Comparison of ENCODE assay signal across 1 cellular context in genomic region chr22:29270475-29271271, GRCh38.
TF ChIP-seq lines count a peak whose summit lies in the region.

No MANE protein-coding gene starts in this region.

TF ChIP-seq in HepG2, 621 proteins besides CTCF, POLR2A, EP300 and RAD21 (continued from another document and continues in another):
- TF ChIP-seq ZNF318 (CRISPR knock-in tag; IDR thresholded peaks at IDR 0.05): no peak
- no peak for TF ChIP-seq SMARCE1 (IDR thresholded peaks at IDR 0.05; ENCODE audit: borderline replicate concordance)
- no peak for TF ChIP-seq CBX1 (IDR thresholded peaks at IDR 0.05; ENCODE audit: low read depth)
- TF ChIP-seq ZNF547 (CRISPR knock-in tag; IDR thresholded peaks at IDR 0.05): no peak
- TF ChIP-seq ZNF567 (CRISPR knock-in tag; IDR thresholded peaks at IDR 0.05; ENCODE audit: borderline replicate concordance): no peak
- no peak for TF ChIP-seq ZNF878 (CRISPR knock-in tag; IDR thresholded peaks at IDR 0.05)
- TF ChIP-seq PAF1 (CRISPR knock-in tag; IDR thresholded peaks at IDR 0.05): 0 out of 2 replicates have a peak, but pooled peaks have one; percentile 16
- TF ChIP-seq U2AF1 (optimal IDR thresholded peaks at IDR 0.05; ENCODE audit: low read depth, low read length): no peak
- no peak for TF ChIP-seq XRCC5 (optimal IDR thresholded peaks at IDR 0.05; ENCODE audit: low read length)
- TF ChIP-seq CEBPB (IDR thresholded peaks at IDR 0.05; ENCODE audit: borderline replicate concordance, low read depth, low read length): peak; percentile 60; the same call in 1 of the 2 replicates
- TF ChIP-seq PBX2 (CRISPR knock-in tag; IDR thresholded peaks at IDR 0.05): no peak
- TF ChIP-seq ERF (CRISPR knock-in tag; IDR thresholded peaks at IDR 0.05): no peak
- TF ChIP-seq ZIK1 (CRISPR knock-in tag; IDR thresholded peaks at IDR 0.05; ENCODE audit: borderline replicate concordance, low read depth): no peak
- TF ChIP-seq TFDP1 (CRISPR knock-in tag; IDR thresholded peaks at IDR 0.05; ENCODE audit: borderline replicate concordance): no peak
- TF ChIP-seq GZF1 (CRISPR knock-in tag; IDR thresholded peaks at IDR 0.05): no peak
- TF ChIP-seq CEBPG (CRISPR knock-in tag; IDR thresholded peaks at IDR 0.05): peak; percentile 87
- TF ChIP-seq MXD1 (CRISPR knock-in tag; IDR thresholded peaks at IDR 0.05): no peak
- TF ChIP-seq SKI (IDR thresholded peaks at IDR 0.05; ENCODE audit: partially characterized antibody): no peak
- TF ChIP-seq NRL (CRISPR knock-in tag; IDR thresholded peaks at IDR 0.05; ENCODE audit: borderline replicate concordance): no peak
- TF ChIP-seq KLF16 (CRISPR knock-in tag; IDR thresholded peaks at IDR 0.05): no peak
- no peak for TF ChIP-seq SOX13 (IDR thresholded peaks at IDR 0.05)
- TF ChIP-seq SOX13 (CRISPR knock-in tag; conservative IDR thresholded peaks at IDR 0.05 in 1 of 2, IDR thresholded peaks at IDR 0.05 in 1 of 2): peak in 1 of 2 experiments; percentile 11; a peak in 1 of 4 replicates
- TF ChIP-seq PAX8 (CRISPR knock-in tag; IDR thresholded peaks at IDR 0.05; ENCODE audit: borderline replicate concordance): no peak
- TF ChIP-seq ELF3 (CRISPR knock-in tag; IDR thresholded peaks at IDR 0.05): no peak
- no peak for TF ChIP-seq ZNF720 (CRISPR knock-in tag; IDR thresholded peaks at IDR 0.05)
- TF ChIP-seq HNF4A (CRISPR knock-in tag; IDR thresholded peaks at IDR 0.05): 0 out of 2 replicates have a peak, but pooled peaks have one; percentile 18
- no peak for TF ChIP-seq ELK4 (CRISPR knock-in tag; IDR thresholded peaks at IDR 0.05; ENCODE audit: borderline replicate concordance)
- TF ChIP-seq ZFP1 (CRISPR knock-in tag; IDR thresholded peaks at IDR 0.05): no peak
- TF ChIP-seq ZNF776 (CRISPR knock-in tag; IDR thresholded peaks at IDR 0.05): no peak
- no peak for TF ChIP-seq ZNF350 (CRISPR knock-in tag; IDR thresholded peaks at IDR 0.05; ENCODE audit: borderline replicate concordance, low read depth)
- no peak for TF ChIP-seq ZSCAN5A (CRISPR knock-in tag; IDR thresholded peaks at IDR 0.05; ENCODE audit: borderline replicate concordance)
- no peak for TF ChIP-seq ARNTL (CRISPR knock-in tag; IDR thresholded peaks at IDR 0.05)
- no peak for TF ChIP-seq NKX3-1 (CRISPR knock-in tag; IDR thresholded peaks at IDR 0.05)
- no peak for TF ChIP-seq ZNF101 (CRISPR knock-in tag; IDR thresholded peaks at IDR 0.05; ENCODE audit: borderline replicate concordance, low read depth)
- no peak for TF ChIP-seq FOXP1 (IDR thresholded peaks at IDR 0.05)
- no peak for TF ChIP-seq FOXP1 (CRISPR knock-in tag; IDR thresholded peaks at IDR 0.05)
- TF ChIP-seq ZBTB46 (CRISPR knock-in tag; IDR thresholded peaks at IDR 0.05; ENCODE audit: borderline replicate concordance): no peak
- TF ChIP-seq ZBTB4 (CRISPR knock-in tag; IDR thresholded peaks at IDR 0.05; ENCODE audit: borderline replicate concordance): no peak
- no peak for TF ChIP-seq ZBTB20 (CRISPR knock-in tag; IDR thresholded peaks at IDR 0.05; ENCODE audit: borderline replicate concordance, low read depth)
- no peak for TF ChIP-seq PAWR (CRISPR knock-in tag; IDR thresholded peaks at IDR 0.05; ENCODE audit: borderline replicate concordance)
- peak; percentile 15 for TF ChIP-seq ASH2L (IDR thresholded peaks at IDR 0.05; ENCODE audit: insufficient read length, low read depth, low read length)
- TF ChIP-seq ARID3A (IDR thresholded peaks at IDR 0.05; ENCODE audit: low read depth, low read length): no peak
- no peak for TF ChIP-seq HOXA7 (CRISPR knock-in tag; IDR thresholded peaks at IDR 0.05)
- no peak for TF ChIP-seq ZFP82 (CRISPR knock-in tag; IDR thresholded peaks at IDR 0.05; ENCODE audit: borderline replicate concordance)
- peak; percentile 70 for TF ChIP-seq SAP130 (CRISPR knock-in tag; IDR thresholded peaks at IDR 0.05; ENCODE audit: low read depth)
- TF ChIP-seq JDP2 (CRISPR knock-in tag; IDR thresholded peaks at IDR 0.05; ENCODE audit: borderline replicate concordance): no peak
